1 cellular context compared by ENCODE assay signal in the genomic region with DNA sequence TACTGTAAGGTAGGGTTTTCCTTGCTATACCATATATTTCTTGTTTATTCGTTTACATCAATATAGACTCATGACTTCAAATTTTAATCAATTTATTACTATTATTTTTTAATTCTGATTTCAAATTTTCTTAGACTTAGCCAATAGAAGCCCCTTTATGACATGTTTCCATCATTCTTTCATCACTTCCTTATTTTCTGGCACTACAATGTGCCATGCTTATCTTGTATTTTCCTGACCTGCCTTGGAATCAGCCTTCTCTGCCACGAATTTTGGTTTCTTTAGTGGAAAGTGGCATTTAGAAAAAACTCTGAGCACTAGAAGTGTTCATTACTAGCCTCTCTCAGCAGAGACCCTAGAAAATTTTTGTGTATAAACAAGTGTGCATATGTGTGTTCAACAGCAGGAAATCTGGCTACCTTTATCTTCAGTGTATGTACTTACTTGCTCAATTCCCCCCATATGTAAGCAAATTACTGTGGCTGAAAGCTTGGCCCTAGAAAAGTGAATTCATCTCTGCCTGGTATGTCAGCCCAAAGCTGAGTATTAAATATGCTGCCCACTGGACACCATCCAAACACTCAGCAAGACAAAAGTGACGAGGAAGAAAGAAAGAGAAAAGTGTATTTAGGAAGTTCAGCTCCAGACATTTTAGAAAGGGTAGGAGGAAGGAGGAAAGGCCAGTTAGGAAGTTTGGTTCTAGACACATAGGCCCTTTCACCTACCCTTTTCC.
TF ChIP-seq lines count a peak whose summit lies in the region.

No MANE protein-coding gene starts in this region.

TF ChIP-seq in HepG2, 621 proteins besides CTCF, POLR2A, EP300 and RAD21 (continued from another document):
- TF ChIP-seq, protein P1, sequence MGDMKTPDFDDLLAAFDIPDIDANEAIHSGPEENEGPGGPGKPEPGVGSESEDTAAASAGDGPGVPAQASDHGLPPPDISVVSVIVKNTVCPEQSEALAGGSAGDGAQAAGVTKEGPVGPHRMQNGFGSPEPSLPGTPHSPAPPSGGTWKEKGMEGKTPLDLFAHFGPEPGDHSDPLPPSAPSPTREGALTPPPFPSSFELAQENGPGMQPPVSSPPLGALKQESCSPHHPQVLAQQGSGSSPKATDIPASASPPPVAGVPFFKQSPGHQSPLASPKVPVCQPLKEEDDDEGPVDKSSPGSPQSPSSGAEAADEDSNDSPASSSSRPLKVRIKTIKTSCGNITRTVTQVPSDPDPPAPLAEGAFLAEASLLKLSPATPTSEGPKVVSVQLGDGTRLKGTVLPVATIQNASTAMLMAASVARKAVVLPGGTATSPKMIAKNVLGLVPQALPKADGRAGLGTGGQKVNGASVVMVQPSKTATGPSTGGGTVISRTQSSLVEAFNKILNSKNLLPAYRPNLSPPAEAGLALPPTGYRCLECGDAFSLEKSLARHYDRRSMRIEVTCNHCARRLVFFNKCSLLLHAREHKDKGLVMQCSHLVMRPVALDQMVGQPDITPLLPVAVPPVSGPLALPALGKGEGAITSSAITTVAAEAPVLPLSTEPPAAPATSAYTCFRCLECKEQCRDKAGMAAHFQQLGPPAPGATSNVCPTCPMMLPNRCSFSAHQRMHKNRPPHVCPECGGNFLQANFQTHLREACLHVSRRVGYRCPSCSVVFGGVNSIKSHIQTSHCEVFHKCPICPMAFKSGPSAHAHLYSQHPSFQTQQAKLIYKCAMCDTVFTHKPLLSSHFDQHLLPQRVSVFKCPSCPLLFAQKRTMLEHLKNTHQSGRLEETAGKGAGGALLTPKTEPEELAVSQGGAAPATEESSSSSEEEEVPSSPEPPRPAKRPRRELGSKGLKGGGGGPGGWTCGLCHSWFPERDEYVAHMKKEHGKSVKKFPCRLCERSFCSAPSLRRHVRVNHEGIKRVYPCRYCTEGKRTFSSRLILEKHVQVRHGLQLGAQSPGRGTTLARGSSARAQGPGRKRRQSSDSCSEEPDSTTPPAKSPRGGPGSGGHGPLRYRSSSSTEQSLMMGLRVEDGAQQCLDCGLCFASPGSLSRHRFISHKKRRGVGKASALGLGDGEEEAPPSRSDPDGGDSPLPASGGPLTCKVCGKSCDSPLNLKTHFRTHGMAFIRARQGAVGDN (CRISPR knock-in tag; IDR thresholded peaks at IDR 0.05): no peak
- TF ChIP-seq FOXJ3 (CRISPR knock-in tag; IDR thresholded peaks at IDR 0.05; ENCODE audit: borderline replicate concordance) (no peak), ZNF17 (CRISPR knock-in tag; IDR thresholded peaks at IDR 0.05) (no peak), U2AF1 (optimal IDR thresholded peaks at IDR 0.05; ENCODE audit: low read depth, low read length) (no peak), NFYB (CRISPR knock-in tag; IDR thresholded peaks at IDR 0.05) (no peak), KDM2A (CRISPR knock-in tag; IDR thresholded peaks at IDR 0.05; ENCODE audit: borderline replicate concordance, low read depth) (no peak), SAFB2 (CRISPR knock-in tag; IDR thresholded peaks at IDR 0.05; ENCODE audit: borderline replicate concordance, low read depth) (no peak), ZNF430 (CRISPR knock-in tag; IDR thresholded peaks at IDR 0.05) (no peak), FOXA1 (IDR thresholded peaks at IDR 0.05) (no peak), FOXA1 (CRISPR knock-in tag; IDR thresholded peaks at IDR 0.05) (peak; percentile 70), MED13 (CRISPR knock-in tag; IDR thresholded peaks at IDR 0.05) (no peak), CCDC6 (CRISPR knock-in tag; IDR thresholded peaks at IDR 0.05) (no peak), RARA (CRISPR knock-in tag; IDR thresholded peaks at IDR 0.05) (0 out of 2 replicates have a peak, but pooled peaks have one; percentile 36), CEBPB (IDR thresholded peaks at IDR 0.05; ENCODE audit: borderline replicate concordance, low read depth, low read length) (peak; percentile 70; the same call in 1 of the 2 replicates), FOXM1 (CRISPR knock-in tag; IDR thresholded peaks at IDR 0.05) (no peak), ZNF678 (CRISPR knock-in tag; IDR thresholded peaks at IDR 0.05) (no peak), ZNF589 (CRISPR knock-in tag; conservative IDR thresholded peaks at IDR 0.05) (no peak), AHR (CRISPR knock-in tag; IDR thresholded peaks at IDR 0.05) (no peak), ZNF720 (CRISPR knock-in tag; IDR thresholded peaks at IDR 0.05) (no peak), KDM6A (CRISPR knock-in tag; IDR thresholded peaks at IDR 0.05; ENCODE audit: low read depth) (no peak), TBX3 (IDR thresholded peaks at IDR 0.05; ENCODE audit: borderline replicate concordance) (no peak)
- TF ChIP-seq, protein P2, sequence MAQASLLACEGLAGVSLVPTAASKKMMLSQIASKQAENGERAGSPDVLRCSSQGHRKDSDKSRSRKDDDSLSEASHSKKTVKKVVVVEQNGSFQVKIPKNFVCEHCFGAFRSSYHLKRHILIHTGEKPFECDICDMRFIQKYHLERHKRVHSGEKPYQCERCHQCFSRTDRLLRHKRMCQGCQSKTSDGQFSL (CRISPR knock-in tag; IDR thresholded peaks at IDR 0.05): no peak
- TF ChIP-seq, protein P3, sequence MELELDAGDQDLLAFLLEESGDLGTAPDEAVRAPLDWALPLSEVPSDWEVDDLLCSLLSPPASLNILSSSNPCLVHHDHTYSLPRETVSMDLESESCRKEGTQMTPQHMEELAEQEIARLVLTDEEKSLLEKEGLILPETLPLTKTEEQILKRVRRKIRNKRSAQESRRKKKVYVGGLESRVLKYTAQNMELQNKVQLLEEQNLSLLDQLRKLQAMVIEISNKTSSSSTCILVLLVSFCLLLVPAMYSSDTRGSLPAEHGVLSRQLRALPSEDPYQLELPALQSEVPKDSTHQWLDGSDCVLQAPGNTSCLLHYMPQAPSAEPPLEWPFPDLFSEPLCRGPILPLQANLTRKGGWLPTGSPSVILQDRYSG (CRISPR knock-in tag; IDR thresholded peaks at IDR 0.05): no peak
- TF ChIP-seq, protein P4, sequence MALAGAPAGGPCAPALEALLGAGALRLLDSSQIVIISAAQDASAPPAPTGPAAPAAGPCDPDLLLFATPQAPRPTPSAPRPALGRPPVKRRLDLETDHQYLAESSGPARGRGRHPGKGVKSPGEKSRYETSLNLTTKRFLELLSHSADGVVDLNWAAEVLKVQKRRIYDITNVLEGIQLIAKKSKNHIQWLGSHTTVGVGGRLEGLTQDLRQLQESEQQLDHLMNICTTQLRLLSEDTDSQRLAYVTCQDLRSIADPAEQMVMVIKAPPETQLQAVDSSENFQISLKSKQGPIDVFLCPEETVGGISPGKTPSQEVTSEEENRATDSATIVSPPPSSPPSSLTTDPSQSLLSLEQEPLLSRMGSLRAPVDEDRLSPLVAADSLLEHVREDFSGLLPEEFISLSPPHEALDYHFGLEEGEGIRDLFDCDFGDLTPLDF (CRISPR knock-in tag; IDR thresholded peaks at IDR 0.05): no peak
- TF ChIP-seq, protein P5, sequence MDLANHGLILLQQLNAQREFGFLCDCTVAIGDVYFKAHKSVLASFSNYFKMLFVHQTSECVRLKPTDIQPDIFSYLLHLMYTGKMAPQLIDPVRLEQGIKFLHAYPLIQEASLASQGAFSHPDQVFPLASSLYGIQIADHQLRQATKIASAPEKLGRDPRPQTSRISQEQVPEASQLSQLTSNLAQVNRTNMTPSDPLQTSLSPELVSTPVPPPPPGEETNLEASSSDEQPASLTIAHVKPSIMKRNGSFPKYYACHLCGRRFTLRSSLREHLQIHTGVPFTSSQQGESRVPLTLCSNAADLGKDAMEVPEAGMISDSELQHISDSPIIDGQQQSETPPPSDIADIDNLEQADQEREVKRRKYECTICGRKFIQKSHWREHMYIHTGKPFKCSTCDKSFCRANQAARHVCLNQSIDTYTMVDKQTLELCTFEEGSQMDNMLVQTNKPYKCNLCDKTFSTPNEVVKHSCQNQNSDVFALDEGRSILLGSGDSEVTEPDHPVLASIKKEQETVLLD (CRISPR knock-in tag; IDR thresholded peaks at IDR 0.05; ENCODE audit: low read depth): no peak
TF ChIP-seq in HepG2: peak in this region for 46.
